ENCODE assay signal across 35 cellular contexts in genomic region chr7:146262527-146262926, GRCh38.
"Had no signal": no experiment of that assay in that cellular context is flagged by ENCODE, and none has a peak within 500 bp of the region (broad histone marks: within the 10 kb centered on the region; RNA-seq: fewer than 3 reads in every experiment).

No MANE protein-coding gene starts in this region.

- DNase-seq: Karpas-422, Kasumi-1, MG63, MM.1S, MV-4-11, NCI-H1048, NCI-H1092, NCI-H1092 treated with DMSO at 0.1 percent for 48 hours, NCI-H1105, NCI-H1105 treated with DMSO at 0.1 percent for 48 hours, NCI-H1417, NCI-H1417 treated with DMSO at 0.1 percent for 48 hours, NCI-H1436, NCI-H1436 treated with DMSO at 0.1 percent for 48 hours, NCI-H146, NCI-H1694, NCI-H1694 treated with DMSO at 0.1 percent for 48 hours, NCI-H187, NCI-H187 treated with DMSO at 0.1 percent for 48 hours, NCI-H1930, NCI-H2029, NCI-H2029 treated with DMSO at 0.1 percent for 48 hours, NCI-H2081, NCI-H2081 treated with DMSO at 0.1 percent for 48 hours, NCI-H2107, NCI-H2171, NCI-H2171 treated with DMSO at 0.1 percent for 48 hours, NCI-H2227 treated with DMSO at 0.1 percent for 48 hours, NCI-H226, NCI-H345, NCI-H446, NCI-H446 treated with DMSO at 0.1 percent for 48 hours, NCI-H510A, NCI-H510A treated with DMSO at 0.1 percent for 48 hours, NCI-H524 had no signal

- H3K9me3 ChIP-seq: MG63 had no signal

- H3K36me3 ChIP-seq: MG63 had no signal

- H3K4me3 ChIP-seq: MG63 had no signal

- H3K27me3 ChIP-seq: MG63 had no signal
